In genomic region chr9:96417610-96418073, GRCh38 we compare ENCODE assay signal across 8 cellular contexts. TPM values are rescaled to one million over a fixed set of nuclear protein-coding genes. Genes with fewer than 3 reads are reported as not detected.
A peak's percentile ranks its signal among the peaks of the same experiment; 100 is the strongest.
DNase-seq lines count a peak whose midpoint lies in the region; ATAC-seq and TF ChIP-seq lines count a peak whose summit lies in the region.

No MANE protein-coding gene starts in this region.

- no peaks in the 10 kb centered on the region for H3K27me3 ChIP-seq in Peyer's patch

- H3K4me3 Mint-ChIP-seq in type B pancreatic cell: peak overlapping the region; percentile 90

- no peaks in the 10 kb centered on the region for H3K9me3 ChIP-seq in Peyer's patch
- no peaks in the 10 kb centered on the region for H3K9me3 ChIP-seq in mesodermal cell (ENCODE audit: control insufficient read depth, low read length)

- TF ChIP-seq CTCF in Peyer's patch (IDR thresholded peaks at IDR 0.05): no peak
- TF ChIP-seq CTCF in choroid plexus epithelial cell (conservative IDR thresholded peaks at IDR 0.05; ENCODE audit: low read depth, low read length): no peak
- no peak for TF ChIP-seq CTCF in type B pancreatic cell (conservative IDR thresholded peaks at IDR 0.05)

- H3K27ac Mint-ChIP-seq in type B pancreatic cell: peak overlapping the region; percentile 80

- H3K4me1 ChIP-seq in Peyer's patch (peaks cover 0 to 29% (median 10%) of the 10 kb centered on the region in 4 donors), mesodermal cell (ENCODE audit: control insufficient read depth, insufficient read depth, low read length, poor library complexity, severe bottlenecking) (peaks cover 23% of the 10 kb centered on the region)

- H3K27me3 Mint-ChIP-seq in type B pancreatic cell: no peaks in the 10 kb centered on the region

- no peaks in the 10 kb centered on the region for H3K9me3 Mint-ChIP-seq in type B pancreatic cell

- no peak for ATAC-seq in GM18861 (IDR thresholded peaks at IDR 0.05; ENCODE audit: unreplicated experiment)

- WGBS in mesodermal cell (ENCODE audit: insufficient coverage in 2 of 2), 2 experiments: 0 to 1% methylated on average over 29 to 49 of the region's 65 CpGs

- DNase-seq in NCI-H146 (lab: John Stamatoyannopoulos, UW) (peak; percentile 41), NCI-H146 treated with DMSO at 0.1 percent for 48 hours (lab: John Stamatoyannopoulos, UW; ENCODE audit: unreplicated experiment) (no peak), Peyer's patch (peak in 1 of 3 donors; percentile 55), choroid plexus epithelial cell (ENCODE audit: low read depth) (no peak), type B pancreatic cell (ENCODE audit: extremely low spot score, unreplicated experiment) (no peak), A172 (ENCODE audit: low spot score) (no peak)

- H3K36me3 ChIP-seq in Peyer's patch (no peaks in the 10 kb centered on the region), mesodermal cell (ENCODE audit: control insufficient read depth, insufficient read depth, low read length) (peaks cover 20% of the 10 kb centered on the region)

- TF ChIP-seq POLR2A in Peyer's patch (IDR thresholded peaks at IDR 0.05): no peak

- peaks cover 28% of the 10 kb centered on the region for H3K4me1 Mint-ChIP-seq in type B pancreatic cell (ENCODE audit: unreplicated experiment)

- H3K4me3 ChIP-seq in Peyer's patch: peak overlapping the region; percentile 74 to 93 (median 81)
- peak overlapping the region; percentile 90 for H3K4me3 ChIP-seq in choroid plexus epithelial cell (ENCODE audit: low read depth, low read length)
- H3K4me3 ChIP-seq in mesodermal cell (ENCODE audit: extremely low read depth, insufficient read depth, low read length, poor library complexity, severe bottlenecking): peak overlapping the region; percentile 85

- peaks cover 3% of the 10 kb centered on the region for H3K36me3 Mint-ChIP-seq in type B pancreatic cell

- H3K27ac ChIP-seq in Peyer's patch (peak overlapping the region; percentile 97 to 100 (median 98)), mesodermal cell (ENCODE audit: low read depth, low read length, severe bottlenecking) (peak overlapping the region; percentile 90)

RNA-seq across cellular contexts. Expression of gene ZNF367, which starts 0.5 kb away (rescaled TPM):
- total RNA-seq in Peyer's patch (1 to 10 TPM; 1.5 to 7.4 (median 3.4) TPM), type B pancreatic cell (ENCODE audit: low replicate concordance) (4.3 and 7.2 TPM in 2 replicates)
- 3.3 TPM for polyA plus RNA-seq in mesodermal cell (2013, experiment 1 of 2)
- polyA plus RNA-seq in mesodermal cell (2013, experiment 2 of 2): 3.8 TPM
- total RNA-seq in A172 (2014; rRNA removed; shearing (Covaris generic)): 33.7 and 37.6 TPM in 2 replicates

RNA-seq across cellular contexts. Expression of gene HABP4, which starts 32.3 kb away (rescaled TPM):
- total RNA-seq in Peyer's patch (10 to 100 TPM in 1 of 4 donors, 1 to 10 TPM in 3; 3.2 to 19.8 (median 5.1) TPM), type B pancreatic cell (ENCODE audit: low replicate concordance) (10.1 and 19.4 TPM in 2 replicates)
- polyA plus RNA-seq in mesodermal cell (2013, experiment 1 of 2): 25.9 TPM
- polyA plus RNA-seq in mesodermal cell (2013, experiment 2 of 2): 24.1 TPM
- 41.0 and 51.5 TPM in 2 replicates for total RNA-seq in A172 (2014; rRNA removed; shearing (Covaris generic))

RNA-seq across cellular contexts. Expression of gene SLC35D2, which starts 34.1 kb away (rescaled TPM):
- 100 to 1,000 TPM in 1 of 4 donors, 10 to 100 TPM in 3; 38.8 to 140 (median 84.9) TPM for total RNA-seq in Peyer's patch
- polyA plus RNA-seq in mesodermal cell (2013, experiment 1 of 2): 21.8 TPM
- 20.2 TPM for polyA plus RNA-seq in mesodermal cell (2013, experiment 2 of 2)
- total RNA-seq in type B pancreatic cell (ENCODE audit: low replicate concordance): 25.7 and 40.5 TPM in 2 replicates
- total RNA-seq in A172 (2014; rRNA removed; shearing (Covaris generic)): 42.4 and 47.9 TPM in 2 replicates
